Comparison of ENCODE assay signal across 1 cellular context in genomic region chr15:29045717-29046116, GRCh38.
TF ChIP-seq lines count a peak whose summit lies in the region.

No MANE protein-coding gene starts in this region.

TF ChIP-seq in IMR-90, 13 proteins besides CTCF, POLR2A, EP300 and RAD21 (continued from another document):
- TF ChIP-seq ELK1 (IDR thresholded peaks at IDR 0.05; ENCODE audit: borderline replicate concordance, low read depth, low read length) (no peak), BHLHE40 (IDR thresholded peaks at IDR 0.05; ENCODE audit: low read depth, low read length) (peak; percentile 10; the same call in 1 of the 2 replicates)
